In the genomic region with DNA sequence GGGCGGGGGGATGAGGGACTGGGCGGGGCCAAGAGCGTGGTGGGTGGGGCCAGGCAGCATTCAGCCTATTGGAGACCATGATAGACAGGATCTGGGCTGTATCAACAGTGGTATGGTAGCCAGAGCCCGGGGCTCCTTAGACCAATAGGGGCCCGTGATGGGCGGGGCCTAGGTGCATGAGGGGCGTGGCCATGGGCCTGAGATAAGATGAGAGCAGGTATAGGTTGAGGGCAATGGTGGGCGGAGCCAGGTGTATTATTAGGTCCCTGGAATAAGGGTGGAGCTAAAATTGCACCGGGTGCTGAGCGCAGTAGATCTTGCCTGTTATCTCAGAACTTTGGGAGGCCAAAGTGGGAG, we compare ENCODE assay signal across 8 cellular contexts. TPM values are rescaled to one million over a fixed set of nuclear protein-coding genes. Genes with fewer than 3 reads are reported as not detected.
DNase-seq lines count a peak whose midpoint lies in the region; ATAC-seq lines count a peak whose summit lies in the region.

No MANE protein-coding gene starts in this region.

- no peak for ATAC-seq in HG03095 (IDR thresholded peaks at IDR 0.05; ENCODE audit: unreplicated experiment)
- ATAC-seq in HG03175 (IDR thresholded peaks at IDR 0.05; ENCODE audit: unreplicated experiment), result no peak
- no peak for ATAC-seq in HG02642 (IDR thresholded peaks at IDR 0.05; ENCODE audit: poor library complexity, unreplicated experiment)

- DNase-seq in EH (ENCODE audit: low read depth), result peak; percentile 50
- peak; percentile 52 for DNase-seq in MG63
- DNase-seq in activated CD4-positive, alpha-beta T cell treated with anti-CD3 and anti-CD28 coated beads, Interleukin-2, amount 50 U/mL, for 48 hours, result peak; percentile 74 to 80
- DNase-seq in lung microvascular endothelial cell (ENCODE audit: low read depth in 2 of 2), result peak; percentile 47 to 57
- no peak for DNase-seq in kidney glomerular epithelial cell (lab: John Stamatoyannopoulos, UW)

- H3K27me3 ChIP-seq in MG63, result no peaks in the 10 kb centered on the region

- H3K9me3 ChIP-seq in MG63, result no peaks in the 10 kb centered on the region

- no peak overlapping the region for H3K4me3 ChIP-seq in MG63

- H3K36me3 ChIP-seq in MG63, result no peaks in the 10 kb centered on the region

RNA-seq across cellular contexts. Expression of gene ABCA7, which starts 5.3 kb away (rescaled TPM):
- 0.26 and 4.3 TPM in 2 replicates for total RNA-seq in MG63 (2014; rRNA removed; shearing (Covaris generic); ENCODE audit: low replicate concordance)
- total RNA-seq in lung microvascular endothelial cell, result 3.1 and 3.4 TPM in 2 replicates

RNA-seq across cellular contexts. Expression of gene CNN2, which starts 18.8 kb away (rescaled TPM):
- total RNA-seq in MG63 (2014; rRNA removed; shearing (Covaris generic); ENCODE audit: low replicate concordance), result 52.7 and 84.9 TPM in 2 replicates
- 59.1 and 83.9 TPM in 2 replicates for total RNA-seq in lung microvascular endothelial cell

RNA-seq across cellular contexts. Expression of gene ARHGAP45, which starts 21.7 kb away (rescaled TPM):
- total RNA-seq in MG63 (2014; rRNA removed; shearing (Covaris generic); ENCODE audit: low replicate concordance), result not detected in 2 replicates
- 17.7 and 19.6 TPM in 2 replicates for total RNA-seq in lung microvascular endothelial cell

RNA-seq across cellular contexts. Expression of gene RNU6-2, which starts 23.9 kb away (rescaled TPM):
- total RNA-seq in MG63 (2014; rRNA removed; shearing (Covaris generic); ENCODE audit: low replicate concordance), result not detected in 2 replicates
- total RNA-seq in lung microvascular endothelial cell, result not detected in 2 replicates

RNA-seq across cellular contexts. Expression of gene TMEM259, which starts 24.3 kb away (rescaled TPM):
- 40.3 and 75.8 TPM in 2 replicates for total RNA-seq in MG63 (2014; rRNA removed; shearing (Covaris generic); ENCODE audit: low replicate concordance)
- total RNA-seq in lung microvascular endothelial cell, result 29.4 and 43.8 TPM in 2 replicates

Comparison
In these comparisons a context has a peak if more than half of its experiments do, and no peak if none do; other contexts are left out.
1. RNA of gene ARHGAP45, which starts 21.7 kb away (total RNA-seq): 17.7 to 19.6 TPM in lung microvascular endothelial cell; not detected in MG63; every median in the first group is over 10 times any median in the second.